7 cellular contexts compared by ENCODE assay signal in genomic region chr12:109153711-109154434, GRCh38. TPM values are rescaled to one million over a fixed set of nuclear protein-coding genes. Genes with fewer than 3 reads are reported as not detected.
A peak's percentile ranks its signal among the peaks of the same experiment; 100 is the strongest.
DNase-seq lines count a peak whose midpoint lies in the region; ATAC-seq and TF ChIP-seq lines count a peak whose summit lies in the region.

No MANE protein-coding gene starts in this region.

- H3K27ac Mint-ChIP-seq in activated T-cell treated with anti-CD3 and anti-CD28 coated beads, Interleukin-2, amount 50 U/mL, for 24 hours = peak overlapping the region; percentile 63

- peak; percentile 40 for DNase-seq in activated T-cell treated with anti-CD3 and anti-CD28 coated beads, Interleukin-2, amount 50 U/mL, for 24 hours
- DNase-seq in heart right ventricle (no peak), NCI-H187 treated with DMSO at 0.1 percent for 48 hours (lab: John Stamatoyannopoulos, UW) (no peak)

- H3K9me3 ChIP-seq in HUES6 (ENCODE audit: control insufficient read depth, insufficient read depth, low read depth, low read length) (no peaks in the 10 kb centered on the region), heart right ventricle (no peaks in the 10 kb centered on the region)

- H3K4me3 ChIP-seq in HUES6 (ENCODE audit: low read depth, low read length) (peak overlapping the region; percentile 70), heart right ventricle (peak overlapping the region; percentile 37 to 82 (median 72)), rectal smooth muscle tissue (ENCODE audit: low read length) (peak overlapping the region; percentile 56)

- no peak for TF ChIP-seq CTCF in heart right ventricle (IDR thresholded peaks at IDR 0.05)

- no peaks in the 10 kb centered on the region for H3K36me3 ChIP-seq in HUES6 (ENCODE audit: control insufficient read depth, insufficient read depth, low read length)
- H3K36me3 ChIP-seq in heart right ventricle = peaks cover 0 to 10% (median 0%) of the 10 kb centered on the region in 9 donors
- H3K36me3 ChIP-seq in rectal smooth muscle tissue (ENCODE audit: control insufficient read depth, insufficient read depth, low read length) = no peaks in the 10 kb centered on the region

- peak overlapping the region; percentile 7 for H3K9ac ChIP-seq in HUES6 (ENCODE audit: low read length)
- H3K9ac ChIP-seq in rectal smooth muscle tissue (ENCODE audit: low read length) = peak overlapping the region; percentile 46

- peaks cover 10% of the 10 kb centered on the region; the same call in 1 of the 2 replicates for H3K4me1 ChIP-seq in HUES6 (ENCODE audit: control insufficient read depth, insufficient read depth, low read length)
- peaks cover 7 to 64% (median 46%) of the 10 kb centered on the region in 9 donors for H3K4me1 ChIP-seq in heart right ventricle
- peaks cover 16% of the 10 kb centered on the region for H3K4me1 ChIP-seq in rectal smooth muscle tissue (ENCODE audit: control insufficient read depth, insufficient read depth, low read length)

- peak overlapping the region; percentile 86 for H3K4me3 Mint-ChIP-seq in activated T-cell treated with anti-CD3 and anti-CD28 coated beads, Interleukin-2, amount 50 U/mL, for 24 hours

- H3K36me3 Mint-ChIP-seq in activated T-cell treated with anti-CD3 and anti-CD28 coated beads, Interleukin-2, amount 50 U/mL, for 24 hours (ENCODE audit: low read depth) = no peaks in the 10 kb centered on the region

- H3K27ac ChIP-seq in HUES6 (ENCODE audit: low read depth, low read length) (no peak overlapping the region), heart right ventricle (peak overlapping the region in 9 of 10 donors; percentile 66 to 91 (median 80)), rectal smooth muscle tissue (ENCODE audit: low read depth, low read length) (peak overlapping the region; percentile 93)

- intact Hi-C loops in heart right ventricle (cut with DNase I) = loop anchor here in 3 of 10 donors (2.0 to 5.0 kb wide), 3 partner anchors 37 to 43 kb away; partner anchors contain the start of gene ACACB (in 1 of the 3)

- no peaks in the 10 kb centered on the region for H3K27me3 Mint-ChIP-seq in activated T-cell treated with anti-CD3 and anti-CD28 coated beads, Interleukin-2, amount 50 U/mL, for 24 hours

- 41 to 50% methylated on average over 22 of the region's 22 CpGs for WGBS in heart right ventricle, 2 donors

- no peaks in the 10 kb centered on the region for H3K9me3 Mint-ChIP-seq in activated T-cell treated with anti-CD3 and anti-CD28 coated beads, Interleukin-2, amount 50 U/mL, for 24 hours

- peaks cover 19% of the 10 kb centered on the region for H3K4me1 Mint-ChIP-seq in activated T-cell treated with anti-CD3 and anti-CD28 coated beads, Interleukin-2, amount 50 U/mL, for 24 hours (ENCODE audit: low read depth)

- H3K27me3 ChIP-seq in HUES6 (ENCODE audit: control insufficient read depth, insufficient read depth, low read length) (peaks cover 14% of the 10 kb centered on the region), heart right ventricle (no peaks in the 10 kb centered on the region), rectal smooth muscle tissue (ENCODE audit: control insufficient read depth, insufficient read depth, low read length) (no peaks in the 10 kb centered on the region)

- ATAC-seq in heart right ventricle (peak in 4 of 8 donors; percentile 2 to 9 (median 5)), GM18867 (IDR thresholded peaks at IDR 0.05; ENCODE audit: unreplicated experiment) (no peak), GM19351 (IDR thresholded peaks at IDR 0.05; ENCODE audit: unreplicated experiment) (no peak)

RNA-seq across cellular contexts. Expression of gene ACACB, which starts 37.5 kb away (rescaled TPM):
- 100 to 1,000 TPM in 6 of 10 donors, 10 to 100 TPM in 4; 69.7 to 241 (median 107) TPM for total RNA-seq in heart right ventricle
- polyA plus RNA-seq in heart right ventricle = 100 to 1,000 TPM in 1 of 2 donors, 10 to 100 TPM in 1; 12.8 to 193 TPM

RNA-seq across cellular contexts. Expression of gene UNG, which starts 56.5 kb away (rescaled TPM):
- total RNA-seq in heart right ventricle = 10 to 100 TPM; 21.6 to 37.3 (median 27.8) TPM
- 10 to 100 TPM; 14.2 to 17.0 TPM for polyA plus RNA-seq in heart right ventricle
